8 cellular contexts compared by ENCODE assay signal in the genomic region with DNA sequence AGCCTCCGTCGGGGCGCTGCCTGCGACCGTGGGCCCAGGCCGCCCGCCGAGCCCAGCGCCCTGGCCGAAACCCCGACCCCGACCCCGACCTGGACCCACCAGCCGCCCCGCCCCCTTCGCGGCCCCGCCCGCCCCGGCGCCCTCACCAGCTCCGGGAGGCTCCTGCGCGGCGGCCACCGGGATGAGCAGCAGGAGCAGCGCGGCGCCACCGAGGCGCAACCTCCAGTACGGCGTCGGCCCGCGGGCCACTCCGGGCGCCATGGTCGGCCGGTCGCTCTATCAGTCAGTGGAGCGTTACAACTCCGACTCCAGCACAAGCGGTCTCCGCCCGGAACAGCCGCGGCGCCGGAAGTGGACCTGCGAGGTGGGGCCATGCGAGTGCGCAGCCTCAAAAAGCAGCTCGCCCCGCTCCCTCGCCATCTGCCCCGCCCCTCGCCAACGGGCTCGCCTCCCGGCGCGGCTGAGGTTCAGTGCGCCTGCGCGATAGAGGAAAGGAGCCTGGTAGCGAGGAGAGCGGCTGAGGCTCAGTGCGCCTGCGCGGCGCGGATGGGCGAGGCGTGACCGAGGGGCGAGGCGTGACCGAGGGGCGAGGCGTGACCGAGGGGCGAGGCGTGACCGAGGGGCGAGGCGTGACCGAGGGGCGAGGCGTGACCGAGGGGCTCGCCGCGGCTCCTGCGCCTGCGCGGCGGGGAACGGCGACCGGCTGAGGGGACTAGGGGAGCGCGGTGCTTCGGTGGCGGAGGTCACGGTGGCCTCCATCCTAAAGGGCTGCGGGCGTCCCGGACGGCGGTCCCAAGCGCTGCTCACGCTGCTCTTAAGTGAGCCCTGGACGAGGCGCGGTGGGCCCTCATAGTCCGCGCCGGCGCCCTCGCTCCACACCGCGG. TPM values are rescaled to one million over a fixed set of nuclear protein-coding genes. Genes with fewer than 3 reads are reported as not detected.
A peak's percentile ranks its signal among the peaks of the same experiment; 100 is the strongest.
DNase-seq lines count a peak whose midpoint lies in the region; ATAC-seq and TF ChIP-seq lines count a peak whose summit lies in the region.

A gene with protein sequence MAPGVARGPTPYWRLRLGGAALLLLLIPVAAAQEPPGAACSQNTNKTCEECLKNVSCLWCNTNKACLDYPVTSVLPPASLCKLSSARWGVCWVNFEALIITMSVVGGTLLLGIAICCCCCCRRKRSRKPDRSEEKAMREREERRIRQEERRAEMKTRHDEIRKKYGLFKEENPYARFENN (minus strand): TSS at position 335 of the 884 bp plus-strand sequence. CDS start 74 bp downstream, at position 261.

- H3K4me1 ChIP-seq in iPS-18a (ENCODE audit: control insufficient read depth, low read depth, low read length) (peaks cover 10% of the 10 kb centered on the region), skeletal muscle satellite cell (ENCODE audit: control insufficient read depth, insufficient read depth, low read length) (peaks cover 49% of the 10 kb centered on the region)

- DNase-seq in AG04449 (ENCODE audit: low read depth, low spot score) (peak; percentile 46), NCI-H2196 treated with DMSO at 0.1 percent for 48 hours (lab: John Stamatoyannopoulos, UW; ENCODE audit: unreplicated experiment) (peak; percentile 95), T47D (ENCODE audit: low read depth in 1 of 2, low spot score in 1 of 2) (peak; percentile 98)

- H3K27me3 ChIP-seq in iPS-18a (ENCODE audit: control insufficient read depth, insufficient read depth, low read length) (peaks cover 29% of the 10 kb centered on the region), skeletal muscle satellite cell (ENCODE audit: control insufficient read depth, insufficient read depth, low read length) (no peaks in the 10 kb centered on the region)

- no peaks in the 10 kb centered on the region for H3K9me3 ChIP-seq in iPS-18a (ENCODE audit: control insufficient read depth, low read depth, low read length)
- no peaks in the 10 kb centered on the region for H3K9me3 ChIP-seq in skeletal muscle satellite cell (replicated peaks; ENCODE audit: low read length)

- CTCF ChIA-PET in AG04449 (lab: Yijun Ruan, JAX) = interaction anchor here (1.0 to 3.3 kb wide), 5 partner anchors 16 to 264 kb away, joined by 3 to 12 read pairs (median 5); no protein-coding TSS in a partner anchor

- peak within 1 kb of the TSS; percentile 89 for H3K4me2 ChIP-seq in skeletal muscle satellite cell (ENCODE audit: low read length)

- H3K36me3 ChIP-seq in iPS-18a (ENCODE audit: control insufficient read depth, low read depth, low read length) (no peaks in the 10 kb centered on the region), skeletal muscle satellite cell (ENCODE audit: insufficient read depth, low read length) (peaks cover 4% of the 10 kb centered on the region)

- TF ChIP-seq CTCF in AG04449 (IDR thresholded peaks at IDR 0.05; ENCODE audit: insufficient read depth, low read length, missing control alignments) (no peak), VCaP (conservative IDR thresholded peaks at IDR 0.05) (no peak)

- peak within 1 kb of the TSS; percentile 80 for H3K9ac ChIP-seq in iPS-18a (ENCODE audit: low read length)
- peak within 1 kb of the TSS; percentile 91 for H3K9ac ChIP-seq in skeletal muscle satellite cell (ENCODE audit: low read depth, low read length)

- POLR2A ChIA-PET in AG04449 (lab: Yijun Ruan, JAX) = interaction anchor here (0.6 to 2.0 kb wide), 11 partner anchors 13 to 80 kb away, joined by 3 to 9 read pairs (median 3); a partner anchor contains a TSS

- H3K27ac ChIP-seq in VCaP (peak within 1 kb of the TSS; percentile 91), iPS-18a (ENCODE audit: low read length) (no peak within 1 kb of the TSS)

- in situ Hi-C loops in T47D (cut with HindIII; ENCODE audit: low pct_unique_long_range_greater_than_20kb, low sequenced_read_pairs) = no loop called here

- H3K4me3 ChIP-seq in AG04449 (ENCODE audit: low read depth, low read length) (peak within 1 kb of the TSS; percentile 83), iPS-18a (ENCODE audit: low read length) (peak within 1 kb of the TSS; percentile 91), skeletal muscle satellite cell (ENCODE audit: low read length) (peak within 1 kb of the TSS; percentile 88)

- ATAC-seq in GM18873 (IDR thresholded peaks at IDR 0.05; ENCODE audit: low FRiP score, unreplicated experiment) (peak; percentile 76), HG03135 (IDR thresholded peaks at IDR 0.05; ENCODE audit: unreplicated experiment) (peak; percentile 70)

RNA-seq across cellular contexts. Expression of the gene that starts here (rescaled TPM):
- 97.6 and 155 TPM in 2 replicates for total RNA-seq in skeletal muscle satellite cell (2012; rRNA removed)

Comparison
In these comparisons a context has a peak if more than half of its experiments do, and no peak if none do; other contexts are left out.
1. DNase-seq: peak in every context shown above with its lines; median percentile 98 in T47D; 95 in NCI-H2196 treated with DMSO at 0.1 percent for 48 hours; 46 in AG04449.